1 cellular context compared by ENCODE assay signal in the genomic region with DNA sequence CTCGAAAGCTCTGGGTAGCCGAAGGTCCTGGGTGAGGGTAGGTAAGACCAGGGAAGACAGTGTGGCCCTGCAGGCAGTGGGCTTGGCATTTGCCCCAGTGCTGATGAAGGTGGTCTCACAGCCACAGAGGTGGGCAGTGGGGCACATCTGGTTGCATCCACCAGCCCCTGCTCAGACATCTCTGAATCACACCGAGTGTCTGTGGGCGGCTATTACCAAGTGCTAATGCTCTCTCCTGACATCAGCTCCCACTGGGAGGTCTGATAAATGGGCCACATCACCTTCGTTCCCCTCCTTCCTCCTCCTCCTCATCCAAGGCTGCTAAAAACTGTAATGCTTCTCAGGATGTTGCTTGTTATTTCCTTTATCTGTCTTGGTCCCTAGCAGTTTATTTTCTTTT.
TF ChIP-seq lines count a peak whose summit lies in the region.

No MANE protein-coding gene starts in this region.

TF ChIP-seq in H1, 55 proteins besides CTCF, POLR2A, EP300 and RAD21 (continued from another document):
- TF ChIP-seq EZH2 (IDR thresholded peaks at IDR 0.05; ENCODE audit: low read depth, low read length, severe bottlenecking) (no peak), KDM1A (IDR thresholded peaks at IDR 0.05; ENCODE audit: borderline replicate concordance, low read length) (no peak), SRF (IDR thresholded peaks at IDR 0.05; ENCODE audit: low read depth, low read length) (no peak), CREB1 (IDR thresholded peaks at IDR 0.05) (no peak), POLR2AphosphoS5 (IDR thresholded peaks at IDR 0.05; ENCODE audit: low read depth, low read length) (no peak)
